In genomic region chr17:83100853-83101391, GRCh38 we compare ENCODE assay signal across 11 cellular contexts. TPM values are rescaled to one million over a fixed set of nuclear protein-coding genes. Genes with fewer than 3 reads are reported as not detected.
DNase-seq lines count a peak whose midpoint lies in the region; ATAC-seq and TF ChIP-seq lines count a peak whose summit lies in the region.
"Had no signal": no experiment of that assay in that cellular context is flagged by ENCODE, and none has a peak within 500 bp of the region (broad histone marks: within the 10 kb centered on the region; RNA-seq: fewer than 3 reads in every experiment).

No MANE protein-coding gene starts in this region.

- no peak overlapping the region for H2BK12ac ChIP-seq in trophoblast cell (ENCODE audit: low read length)

- H3K79me2 ChIP-seq in trophoblast cell (ENCODE audit: control insufficient read depth, insufficient read depth, low read length, poor library complexity), result no peaks in the 10 kb centered on the region

- H3K18ac ChIP-seq in trophoblast cell (ENCODE audit: low read length), result no peak overlapping the region

- H3K4ac ChIP-seq in trophoblast cell (ENCODE audit: low read depth, low read length), result no peak overlapping the region

- H3K36me3 ChIP-seq in duodenal mucosa (ENCODE audit: control insufficient read depth in 1 of 2, insufficient read depth in 2 of 2, low read length in 2 of 2), result peaks cover 3 to 9% of the 10 kb centered on the region in 2 donors
- peaks cover 5 to 9% of the 10 kb centered on the region in 2 experiments for H3K36me3 ChIP-seq in trophoblast cell (ENCODE audit: control insufficient read depth in 1 of 2, insufficient read depth in 2 of 2, low read length in 2 of 2)

- no peak overlapping the region for H2BK120ac ChIP-seq in trophoblast cell (ENCODE audit: insufficient read depth, low read length, poor library complexity)

- H3K27ac ChIP-seq in duodenal mucosa (ENCODE audit: low read depth, low read length) (no peak overlapping the region), trophoblast cell (ENCODE audit: low read depth, low read length) (no peak overlapping the region)
- H3K27ac ChIP-seq: neutrophil had no signal

- no CpG with 5 or more reads among the region's 22 CpGs for WGBS in trophoblast cell (ENCODE audit: extremely low coverage, insufficient coverage, insufficient read length)

- H4K91ac ChIP-seq in trophoblast cell (ENCODE audit: low read depth, low read length), result no peak overlapping the region

- H3K4me3 ChIP-seq in GM12865 (ENCODE audit: low read depth, low read length), result no peak overlapping the region
- no peak overlapping the region for H3K4me3 ChIP-seq in duodenal mucosa (ENCODE audit: low read depth in 1 of 2, low read length in 2 of 2)
- no peak overlapping the region for H3K4me3 ChIP-seq in trophoblast cell (ENCODE audit: low read depth, low read length)

- peaks cover 38 to 43% of the 10 kb centered on the region in 2 donors for H3K4me1 ChIP-seq in duodenal mucosa (ENCODE audit: control insufficient read depth in 1 of 2, insufficient read depth in 2 of 2, low read length in 2 of 2)
- peaks cover 27 to 32% of the 10 kb centered on the region in 2 experiments for H3K4me1 ChIP-seq in trophoblast cell (ENCODE audit: control insufficient read depth in 1 of 2, insufficient read depth in 2 of 2, low read length in 2 of 2)

- H3K79me1 ChIP-seq in trophoblast cell (ENCODE audit: low read length), result peaks cover 2% of the 10 kb centered on the region

- H2AFZ ChIP-seq in trophoblast cell (ENCODE audit: insufficient read depth, low read length, poor library complexity), result no peak overlapping the region

- no peak overlapping the region for H3K14ac ChIP-seq in trophoblast cell (ENCODE audit: low read length)

- peaks cover 0 to 4% of the 10 kb centered on the region in 2 donors for H3K27me3 ChIP-seq in duodenal mucosa (ENCODE audit: control insufficient read depth in 1 of 2, insufficient read depth in 2 of 2, low read length in 2 of 2)
- no peaks in the 10 kb centered on the region for H3K27me3 ChIP-seq in trophoblast cell (ENCODE audit: insufficient read depth, low read length)

- H2BK5ac ChIP-seq in trophoblast cell (ENCODE audit: low read depth, low read length, poor library complexity), result no peak overlapping the region

- no peak overlapping the region for H3K23ac ChIP-seq in trophoblast cell (ENCODE audit: low read length)

- H3K9ac ChIP-seq in duodenal mucosa (ENCODE audit: low read depth in 1 of 2, low read length in 2 of 2) (peak overlapping the region; percentile 4 to 38), trophoblast cell (ENCODE audit: low read length) (no peak overlapping the region)

- no peak overlapping the region for H4K8ac ChIP-seq in trophoblast cell (ENCODE audit: low read depth, low read length)

- no peak overlapping the region for H3K4me2 ChIP-seq in trophoblast cell (ENCODE audit: low read length)

- ATAC-seq in GM21786 (IDR thresholded peaks at IDR 0.05; ENCODE audit: unreplicated experiment), result no peak

- TF ChIP-seq CTCF in GM12865 (IDR thresholded peaks at IDR 0.05; ENCODE audit: insufficient read depth, low read depth, low read length, missing control alignments), result no peak

- H3K9me3 ChIP-seq in duodenal mucosa (ENCODE audit: control insufficient read depth in 1 of 2, low read length in 2 of 2) (no peaks in the 10 kb centered on the region), trophoblast cell (ENCODE audit: insufficient read depth, low read depth, low read length) (peaks cover 7% of the 10 kb centered on the region)
- H3K9me3 ChIP-seq: neutrophil had no signal

- DNase-seq in GM12865 (ENCODE audit: low read depth), result peak; percentile 60
- peak; percentile 64 for DNase-seq in NCI-H1105 treated with DMSO at 0.1 percent for 48 hours (lab: John Stamatoyannopoulos, UW)
- DNase-seq in trophoblast cell, result no peak
- DNase-seq in GM03348 (ENCODE audit: low spot score), result no peak
- no peak for DNase-seq in HK-2 (ENCODE audit: unreplicated experiment)
- DNase-seq in Kasumi-1 (lab: John Stamatoyannopoulos, UW), result no peak
- DNase-seq: activated CD8-positive, alpha-beta memory T cell treated with anti-CD3 and anti-CD28 coated beads, Interleukin-2, amount 50 U/mL, for 4 hours; caudate nucleus had no signal

- peak overlapping the region; percentile 57 for H2AK5ac ChIP-seq in trophoblast cell (ENCODE audit: low read length)

- no peak overlapping the region for H4K12ac ChIP-seq in trophoblast cell (ENCODE audit: low read depth, low read length)

RNA-seq across cellular contexts. Expression of gene METRNL, which starts 21.5 kb away (rescaled TPM):
- polyA plus RNA-seq in trophoblast cell (2013), result 73.5 and 78.5 TPM in 2 replicates

Comparison
In these comparisons a context has a peak if more than half of its experiments do, and no peak if none do; other contexts are left out.
1. DNase-seq: peak in GM12865 (single experiment) and NCI-H1105 treated with DMSO at 0.1 percent for 48 hours (single experiment); none in trophoblast cell (0 of 2), GM03348 (single experiment), HK-2 (single experiment) and Kasumi-1 (0 of 2).